Comparison of ENCODE assay signal across 9 cellular contexts in genomic region chr14:21894003-21894897, GRCh38.
DNase-seq lines count a peak whose midpoint lies in the region; ATAC-seq and TF ChIP-seq lines count a peak whose summit lies in the region.
"Had no signal": no experiment of that assay in that cellular context is flagged by ENCODE, and none has a peak within 500 bp of the region (broad histone marks: within the 10 kb centered on the region; RNA-seq: fewer than 3 reads in every experiment).

No MANE protein-coding gene starts in this region.

- no peak for ATAC-seq in HG03460 (IDR thresholded peaks at IDR 0.05; ENCODE audit: unreplicated experiment)
- ATAC-seq in HG02852 (IDR thresholded peaks at IDR 0.05; ENCODE audit: unreplicated experiment), result no peak

- no peak for TF ChIP-seq POLR2A in testis (IDR thresholded peaks at IDR 0.05)

- H3K4me1 Mint-ChIP-seq in activated T-cell treated with anti-CD3 and anti-CD28 coated beads, Interleukin-2, amount 50 U/mL, for 24 hours (ENCODE audit: low read depth), result peaks cover 26% of the 10 kb centered on the region
- H3K4me1 Mint-ChIP-seq in immature natural killer cell, result peaks cover 10 to 15% of the 10 kb centered on the region in 2 donors

- no peaks in the 10 kb centered on the region for H3K36me3 ChIP-seq in testis (ENCODE audit: low read depth, missing control alignments)
- H3K36me3 ChIP-seq: neutrophil had no signal

- no peaks in the 10 kb centered on the region for H3K4me1 ChIP-seq in testis

- peak; percentile 52 for TF ChIP-seq CTCF in C4-2B (conservative IDR thresholded peaks at IDR 0.05)
- TF ChIP-seq CTCF in testis (IDR thresholded peaks at IDR 0.05), result peak in 1 of 3 experiments; percentile 28

- DNase-seq in Kasumi-1 (lab: John Stamatoyannopoulos, UW) (peak; percentile 54 to 56), immature natural killer cell (peak; percentile 25 to 42 (median 28)), testis (peak; percentile 23), NCI-H1105 (lab: John Stamatoyannopoulos, UW) (no peak)
- DNase-seq in activated T-cell treated with anti-CD3 and anti-CD28 coated beads, Interleukin-2, amount 50 U/mL, for 24 hours, result peak; percentile 57

- peak overlapping the region; percentile 74 for H3K4me3 Mint-ChIP-seq in activated T-cell treated with anti-CD3 and anti-CD28 coated beads, Interleukin-2, amount 50 U/mL, for 24 hours
- H3K4me3 Mint-ChIP-seq in immature natural killer cell, result no peak overlapping the region

- H3K27me3 ChIP-seq in testis, result no peaks in the 10 kb centered on the region
- H3K27me3 ChIP-seq: neutrophil had no signal

- no peaks in the 10 kb centered on the region for H3K9me3 ChIP-seq in testis
- H3K9me3 ChIP-seq: neutrophil had no signal

- peak overlapping the region; percentile 87 for H3K27ac Mint-ChIP-seq in activated T-cell treated with anti-CD3 and anti-CD28 coated beads, Interleukin-2, amount 50 U/mL, for 24 hours
- H3K27ac Mint-ChIP-seq in immature natural killer cell, result no peak overlapping the region

- intact Hi-C loops in testis (cut with DNase I; ENCODE audit: low total_unique reads), result no loop called here

- no peaks in the 10 kb centered on the region for H3K9me3 Mint-ChIP-seq in activated T-cell treated with anti-CD3 and anti-CD28 coated beads, Interleukin-2, amount 50 U/mL, for 24 hours
- H3K9me3 Mint-ChIP-seq in immature natural killer cell, result no peaks in the 10 kb centered on the region

- 49 to 52% methylated on average over 13 of the region's 13 CpGs for WGBS in testis, 2 donors

- H3K27ac ChIP-seq in C4-2B (no peak overlapping the region), testis (no peak overlapping the region)
- H3K27ac ChIP-seq: neutrophil had no signal

- no peaks in the 10 kb centered on the region for H3K36me3 Mint-ChIP-seq in activated T-cell treated with anti-CD3 and anti-CD28 coated beads, Interleukin-2, amount 50 U/mL, for 24 hours (ENCODE audit: low read depth)
- H3K36me3 Mint-ChIP-seq in immature natural killer cell, result no peaks in the 10 kb centered on the region

- no peak overlapping the region for H3K4me3 ChIP-seq in testis

- no peaks in the 10 kb centered on the region for H3K27me3 Mint-ChIP-seq in activated T-cell treated with anti-CD3 and anti-CD28 coated beads, Interleukin-2, amount 50 U/mL, for 24 hours
- H3K27me3 Mint-ChIP-seq in immature natural killer cell (ENCODE audit: low read depth in 3 of 3), result peaks cover 0 to 5% (median 3%) of the 10 kb centered on the region in 3 donors
